8 cellular contexts compared by ENCODE assay signal in the genomic region with DNA sequence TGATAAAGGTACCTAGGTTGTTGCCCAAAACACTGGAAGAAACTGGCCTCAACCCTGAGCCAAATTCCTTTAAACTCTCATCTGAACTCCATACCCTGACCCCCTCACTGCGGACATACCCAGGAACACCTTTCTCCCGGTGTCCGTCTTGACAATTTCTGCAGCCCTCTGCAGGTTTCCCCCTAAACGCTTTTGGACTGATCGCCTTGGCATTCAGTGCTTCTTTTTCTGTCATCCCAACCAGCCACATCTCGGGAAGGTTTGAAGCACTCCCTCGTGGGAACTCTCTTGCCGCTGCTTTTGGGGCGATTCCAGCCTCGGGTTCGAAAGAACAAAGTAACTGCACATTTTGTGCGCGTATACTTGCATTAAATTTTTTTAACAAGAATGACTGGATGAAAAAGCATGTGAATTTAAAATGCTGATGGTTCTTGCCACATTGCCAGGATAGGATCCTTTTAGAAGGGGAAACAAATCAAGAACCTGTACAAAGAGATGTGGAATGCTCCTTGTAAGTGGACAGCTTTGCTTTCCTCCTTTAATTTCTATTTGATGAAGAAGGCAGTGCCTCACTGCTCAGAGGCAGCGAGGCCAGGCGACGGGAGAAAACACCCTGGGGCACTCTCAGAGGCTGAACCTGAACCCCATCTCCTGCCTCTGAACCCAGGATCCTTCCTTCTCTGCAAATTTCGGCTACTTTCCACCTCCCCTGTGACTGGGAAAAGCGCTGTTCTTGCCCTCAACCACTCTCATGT. TPM values are rescaled to one million over a fixed set of nuclear protein-coding genes. Genes with fewer than 3 reads are reported as not detected.
DNase-seq lines count a peak whose midpoint lies in the region; ATAC-seq and TF ChIP-seq lines count a peak whose summit lies in the region.

No MANE protein-coding gene starts in this region.

- H3K4me1 ChIP-seq in osteoblast (ENCODE audit: insufficient read depth, low read length): peaks cover 19% of the 10 kb centered on the region

- peak overlapping the region; percentile 98 for H3K4me2 ChIP-seq in osteoblast (ENCODE audit: insufficient read depth, low read length)

- H3K27ac ChIP-seq in osteoblast (ENCODE audit: low read depth, low read length): peak overlapping the region; percentile 94

- ATAC-seq in HG02763 (IDR thresholded peaks at IDR 0.05; ENCODE audit: unreplicated experiment) (peak; percentile 7), SK-N-SH treated with all-trans-retinoic acid at 6 μM for 48 hours (peak; percentile 30)

- peak; percentile 34 for DNase-seq in EL
- DNase-seq in fibroblast of mammary gland (ENCODE audit: low read depth): peak; percentile 13
- DNase-seq in osteoblast (ENCODE audit: insufficient read length, low spot score, missing footprints): peak; percentile 34
- DNase-seq in dedifferentiated amniotic fluid mesenchymal stem cell (ENCODE audit: extremely low spot score): no peak
- DNase-seq in occipital lobe (lab: John Stamatoyannopoulos, UW): no peak
- DNase-seq in NCI-H187 treated with DMSO at 0.1 percent for 48 hours (lab: John Stamatoyannopoulos, UW): no peak

- H3K36me3 ChIP-seq in osteoblast (ENCODE audit: insufficient read depth, low read length): no peaks in the 10 kb centered on the region

- TF ChIP-seq CTCF in fibroblast of mammary gland (conservative IDR thresholded peaks at IDR 0.05; ENCODE audit: control insufficient read depth, insufficient read depth, low read depth, low read length): no peak
- TF ChIP-seq CTCF in osteoblast (IDR thresholded peaks at IDR 0.05; ENCODE audit: extremely low read depth, low read depth, low read length): no peak

- H3K4me3 ChIP-seq in fibroblast of mammary gland (ENCODE audit: control insufficient read depth, low read depth, low read length) (peak overlapping the region; percentile 99), osteoblast (ENCODE audit: insufficient read depth, low read length) (peak overlapping the region; percentile 98)

- H3K79me2 ChIP-seq in osteoblast (ENCODE audit: insufficient read depth, low read length): peaks cover 51% of the 10 kb centered on the region

- peaks cover 5% of the 10 kb centered on the region for H4K20me1 ChIP-seq in osteoblast (ENCODE audit: insufficient read depth, low read length)

- no peaks in the 10 kb centered on the region for H3K27me3 ChIP-seq in osteoblast (ENCODE audit: insufficient read depth, low read length)

- H3K9me3 ChIP-seq in osteoblast (ENCODE audit: low read depth, low read length): no peaks in the 10 kb centered on the region

- peak overlapping the region; percentile 100 for H2AFZ ChIP-seq in osteoblast (ENCODE audit: low read length)

TF ChIP-seq in SK-N-SH treated with all-trans-retinoic acid at 6 μM for 48 hours, 23 proteins besides CTCF, POLR2A, EP300 and RAD21:
- TF ChIP-seq ZC3H10 (CRISPR knock-in tag; IDR thresholded peaks at IDR 0.05): no peak
- TF ChIP-seq ARNTL (CRISPR knock-in tag; IDR thresholded peaks at IDR 0.05; ENCODE audit: borderline replicate concordance, low read depth): no peak
- no peak for TF ChIP-seq CSDC2 (CRISPR knock-in tag; IDR thresholded peaks at IDR 0.05)
- TF ChIP-seq PPARA (CRISPR knock-in tag; IDR thresholded peaks at IDR 0.05; ENCODE audit: borderline replicate concordance): no peak
- TF ChIP-seq ZNF565 (CRISPR knock-in tag; conservative IDR thresholded peaks at IDR 0.05; ENCODE audit: low read depth): no peak
- TF ChIP-seq ISL1 (CRISPR knock-in tag; IDR thresholded peaks at IDR 0.05): no peak
- no peak for TF ChIP-seq ZFP30 (CRISPR knock-in tag; IDR thresholded peaks at IDR 0.05)
- no peak for TF ChIP-seq TCF4 (CRISPR knock-in tag; IDR thresholded peaks at IDR 0.05; ENCODE audit: borderline replicate concordance)
- TF ChIP-seq TOX (CRISPR knock-in tag; IDR thresholded peaks at IDR 0.05; ENCODE audit: borderline replicate concordance): no peak
TF ChIP-seq in SK-N-SH treated with all-trans-retinoic acid at 6 μM for 48 hours: peak in this region for 0.

RNA-seq across cellular contexts. Expression of a gene that starts 0.6 kb away (rescaled TPM):
- total RNA-seq in osteoblast (32.6 and 34.2 TPM in 2 replicates), occipital lobe (30.4 TPM)

RNA-seq across cellular contexts. Expression of a gene that starts 34.9 kb away (rescaled TPM):
- total RNA-seq in osteoblast: 13.8 and 16.6 TPM in 2 replicates
- total RNA-seq in occipital lobe: 4.1 TPM

RNA-seq across cellular contexts. Expression of a gene that starts 48.9 kb away (rescaled TPM):
- total RNA-seq in osteoblast: 36.9 and 41.0 TPM in 2 replicates
- 48.2 TPM for total RNA-seq in occipital lobe

Comparison
In these comparisons a context has a peak if more than half of its experiments do, and no peak if none do; other contexts are left out.
1. DNase-seq: peak in EL (single experiment), fibroblast of mammary gland (single experiment) and osteoblast (single experiment); none in dedifferentiated amniotic fluid mesenchymal stem cell (single experiment), occipital lobe (single experiment) and NCI-H187 treated with DMSO at 0.1 percent for 48 hours (single experiment).